8 cellular contexts compared by ENCODE assay signal in genomic region chr3:191330309-191330712, GRCh38. TPM values are rescaled to one million over a fixed set of nuclear protein-coding genes. Genes with fewer than 3 reads are reported as not detected.
A peak's percentile ranks its signal among the peaks of the same experiment; 100 is the strongest.
DNase-seq lines count a peak whose midpoint lies in the region; ATAC-seq and TF ChIP-seq lines count a peak whose summit lies in the region.

TSS of gene UTS2B (minus strand) at chr3:191330526. CDS start at chr3:191282189, 48,337 bp downstream.

- H3K36me3 Mint-ChIP-seq in mesothelial cell of epicardium: no peaks in the 10 kb centered on the region

- no peaks in the 10 kb centered on the region for H4K20me1 ChIP-seq in GM23248 (ENCODE audit: insufficient read depth)

- H3K9ac ChIP-seq in GM23248: peak within 1 kb of the TSS; percentile 96

- H3K9me3 ChIP-seq in GM23248 (ENCODE audit: low read depth) (no peaks in the 10 kb centered on the region), uterus (no peaks in the 10 kb centered on the region)
- H3K9me3 ChIP-seq in effector memory CD4-positive, alpha-beta T cell (ENCODE audit: control insufficient read depth, low read length): no peaks in the 10 kb centered on the region

- H3K36me3 ChIP-seq in GM23248 (ENCODE audit: low read depth) (no peaks in the 10 kb centered on the region), uterus (no peaks in the 10 kb centered on the region)
- no peaks in the 10 kb centered on the region for H3K36me3 ChIP-seq in effector memory CD4-positive, alpha-beta T cell (ENCODE audit: control insufficient read depth, insufficient read depth, low read length)

- TF ChIP-seq POLR2A in uterus (IDR thresholded peaks at IDR 0.05): no peak

- H3K27ac ChIP-seq in GM23248 (peak within 1 kb of the TSS; percentile 89), uterus (peak within 1 kb of the TSS; percentile 90 to 94)
- peak within 1 kb of the TSS; percentile 33 for H3K27ac ChIP-seq in effector memory CD4-positive, alpha-beta T cell (ENCODE audit: insufficient read depth, low read length, poor library complexity, severe bottlenecking)

- no peaks in the 10 kb centered on the region for H3K9me3 Mint-ChIP-seq in mesothelial cell of epicardium

- H3K27me3 ChIP-seq in GM23248 (replicated peaks; ENCODE audit: insufficient read depth): no peaks in the 10 kb centered on the region
- H3K27me3 ChIP-seq in effector memory CD4-positive, alpha-beta T cell (replicated peaks; ENCODE audit: control insufficient read depth, insufficient read depth, low read length, poor library complexity, severe bottlenecking): no peaks in the 10 kb centered on the region
- H3K27me3 ChIP-seq in uterus: no peaks in the 10 kb centered on the region

- peaks cover 59% of the 10 kb centered on the region for H3K79me2 ChIP-seq in GM23248 (ENCODE audit: insufficient read depth)

- peaks cover 33% of the 10 kb centered on the region for H3F3A ChIP-seq in GM23248 (ENCODE audit: insufficient read depth)

- TF ChIP-seq CTCF in mesothelial cell of epicardium (IDR thresholded peaks at IDR 0.05; ENCODE audit: unreplicated experiment) (no peak), uterus (IDR thresholded peaks at IDR 0.05) (no peak)

- H3K27ac Mint-ChIP-seq in mesothelial cell of epicardium: peak within 1 kb of the TSS; percentile 99

- H3K4me3 ChIP-seq in GM23248: peak within 1 kb of the TSS; percentile 85
- H3K4me3 ChIP-seq in effector memory CD4-positive, alpha-beta T cell (ENCODE audit: insufficient read depth, low read depth, low read length, poor library complexity, severe bottlenecking): peak within 1 kb of the TSS; percentile 59
- H3K4me3 ChIP-seq in uterus: peak within 1 kb of the TSS; percentile 53 to 91

- peak within 1 kb of the TSS; percentile 100 for H3K4me2 ChIP-seq in GM23248 (ENCODE audit: unreplicated experiment)

- no peaks in the 10 kb centered on the region for H3K27me3 Mint-ChIP-seq in mesothelial cell of epicardium (ENCODE audit: low read depth)

- intact Hi-C loops in uterus (cut with DNase I; ENCODE audit: low total_unique reads): no loop called here

- no peak for ATAC-seq in HG03045 (IDR thresholded peaks at IDR 0.05; ENCODE audit: unreplicated experiment)

- peaks cover 43% of the 10 kb centered on the region for H3K4me1 Mint-ChIP-seq in mesothelial cell of epicardium

- in situ Hi-C loops in GM23248 (cut with MboI): no loop called here

- H3K4me1 ChIP-seq in GM23248 (ENCODE audit: insufficient read depth) (peaks cover 29% of the 10 kb centered on the region), uterus (no peaks in the 10 kb centered on the region)
- peaks cover 4% of the 10 kb centered on the region for H3K4me1 ChIP-seq in effector memory CD4-positive, alpha-beta T cell (ENCODE audit: control insufficient read depth, insufficient read depth, low read length, poor library complexity, severe bottlenecking)

- whole genome bisulfite sequencing in GM23248 (ENCODE audit: low coverage in 1 of 2, low lambda C conversion rate in 2 of 2, missing lambda C conversion rate in 2 of 2), 2 experiments: 8 to 9% methylated on average over 7 of the region's 7 CpGs

- no peaks in the 10 kb centered on the region; the same call in 1 of the 2 replicates for H3K9me2 ChIP-seq in GM23248 (ENCODE audit: insufficient read depth)

- DNase-seq in GM23248 (peak; percentile 77), mesothelial cell of epicardium (ENCODE audit: low spot score in 2 of 2, unreplicated experiment in 2 of 2) (no peak), uterus (peak in 1 of 2 donors; percentile 25), iPS-NIHi11 (ENCODE audit: low spot score) (no peak), NCI-H2196 (lab: John Stamatoyannopoulos, UW; ENCODE audit: unreplicated experiment) (no peak)
- no peak for DNase-seq in effector memory CD4-positive, alpha-beta T cell

- H3K4me3 Mint-ChIP-seq in mesothelial cell of epicardium: peak within 1 kb of the TSS; percentile 89

- H2AFZ ChIP-seq in GM23248: peak within 1 kb of the TSS; percentile 92

TF ChIP-seq in PFSK-1, 5 proteins besides CTCF, POLR2A, EP300 and RAD21:
- TF ChIP-seq SIN3A (IDR thresholded peaks at IDR 0.05; ENCODE audit: borderline replicate concordance, insufficient read depth, low read length) (no peak), TAF1 (IDR thresholded peaks at IDR 0.05; ENCODE audit: borderline replicate concordance, insufficient read depth, low read length) (peak; percentile 49; the same call in 1 of the 2 replicates), POLR2AphosphoS5 (IDR thresholded peaks at IDR 0.05; ENCODE audit: low read depth, low read length) (0 out of 2 replicates have a peak, but pooled peaks have one; percentile 56)

RNA-seq across cellular contexts. Expression of gene UTS2B, which starts in this region (rescaled TPM):
- under 0.01 and 0.22 TPM in 2 replicates for total RNA-seq in GM23248 (2014; rRNA removed; shearing (Covaris generic))
- 0.23 and 0.61 TPM in 2 replicates for polyA plus RNA-seq in GM23248 (2016; fragmentation: Nextera tagmentation; extraction: Ambion mirVana)
- 30.5 TPM for polyA plus RNA-seq in PFSK-1 (2012; ENCODE audit: insufficient read length, low read depth)
- 0.60 to 1.1 TPM (median 0.90 TPM) in 3 replicates for total RNA-seq in mesothelial cell of epicardium
- under 1 TPM in 1 of 4 donors, not detected in 3; 0.76 TPM for total RNA-seq in uterus

Comparison
In these comparisons a context has a peak if more than half of its experiments do, and no peak if none do; other contexts are left out.
1. Peak in DNase-seq, H3K4me3 ChIP-seq, H3K27ac ChIP-seq, H3K9ac ChIP-seq and H3K4me2 ChIP-seq in GM23248; RNA of the gene not detected or under 1 TPM.
2. H3K27ac ChIP-seq: peak in every context shown above with its lines; median percentile 92 in uterus; 89 in GM23248; 33 in effector memory CD4-positive, alpha-beta T cell.